ENCODE assay signal across 18 cellular contexts in genomic region chr6:169340395-169340794, GRCh38.
A peak's percentile ranks its signal among the peaks of the same experiment; 100 is the strongest.
DNase-seq lines count a peak whose midpoint lies in the region; ATAC-seq, FAIRE-seq and TF ChIP-seq lines count a peak whose summit lies in the region.
"Had no signal": no experiment of that assay in that cellular context is flagged by ENCODE, and none has a peak within 500 bp of the region (broad histone marks: within the 10 kb centered on the region; RNA-seq: fewer than 3 reads in every experiment).

No MANE protein-coding gene starts in this region.

- no peak overlapping the region for H2AFZ ChIP-seq in neuronal stem cell (ENCODE audit: low read length)

- H3K4me2 ChIP-seq in neuronal stem cell (ENCODE audit: insufficient read depth, low read length, poor library complexity, severe bottlenecking) = no peak overlapping the region

- H3K9ac ChIP-seq in neuronal stem cell (ENCODE audit: low read depth, low read length, poor library complexity) = no peak overlapping the region
- no peak overlapping the region for H3K9ac ChIP-seq in kidney (ENCODE audit: low read length in 2 of 2)

- intact Hi-C loops in Calu3 (cut with micrococcal nuclease; ENCODE audit: unreplicated experiment) (no loop called here), ascending aorta (cut with DNase I) (loop anchor here (5.0 kb wide), 2 partner anchors 88 to 112 kb away; partner anchors contain the start of gene THBS2), upper lobe of right lung (cut with DNase I) (no loop called here), heart left ventricle (cut with DNase I) (no loop called here), kidney (cut with DNase I) (no loop called here)

- BruUV-seq in Calu3 (replicated peaks; lab: Mats Ljungman, UMichigan) = no TSS peak

- ATAC-seq in upper lobe of right lung (no peak), heart left ventricle (no peak)
- ATAC-seq: gastroesophageal sphincter; stimulated activated naive B cell treated with anti-CD40 and anti-IgM and Interleukin-4, amounts not matched to agents 10 μg/mL and 1 μg/mL and 100 μg/mL, for 72 hours had no signal

- H3K4me1 Mint-ChIP-seq in Calu3 (ENCODE audit: low read depth, unreplicated experiment) = peaks cover 10% of the 10 kb centered on the region
- H3K4me1 Mint-ChIP-seq: IgD-negative memory B cell; stimulated activated naive B cell treated with anti-CD40 and anti-IgM and Interleukin-4, amounts not matched to agents 10 μg/mL and 1 μg/mL and 100 μg/mL, for 72 hours had no signal

- DNase-seq in Calu3 = peak; percentile 88
- peak; percentile 47 for DNase-seq in NCI-H460 (ENCODE audit: extremely low read depth, low read depth)
- DNase-seq in ascending aorta (ENCODE audit: low spot score in 2 of 2) = peak in 1 of 2 donors; percentile 82
- no peak for DNase-seq in neuronal stem cell (ENCODE audit: low spot score)
- no peak for DNase-seq in NCI-H1436 treated with DMSO at 0.1 percent for 48 hours (lab: John Stamatoyannopoulos, UW)
- no peak for DNase-seq in upper lobe of right lung
- no peak for DNase-seq in heart left ventricle
- DNase-seq in kidney = no peak
- DNase-seq: amygdala; NCI-H82; psoas muscle; stimulated activated naive B cell treated with anti-CD40 and anti-IgM and Interleukin-4, amounts not matched to agents 10 μg/mL and 1 μg/mL and 100 μg/mL, for 72 hours had no signal

- CTCF ChIA-PET in Calu3 (lab: Charles Lee) = no interaction called here

- no peak overlapping the region for H2AK5ac ChIP-seq in neuronal stem cell (ENCODE audit: low read depth, low read length)

- no peak overlapping the region for H3K4ac ChIP-seq in neuronal stem cell (ENCODE audit: low read length)

- H3K27ac ChIP-seq in ascending aorta (peak overlapping the region; percentile 4 to 53), neuronal stem cell (replicated peaks; ENCODE audit: low read length) (no peak overlapping the region), upper lobe of right lung (no peak overlapping the region), heart left ventricle (no peak overlapping the region), kidney (ENCODE audit: low read depth in 2 of 2, low read length in 2 of 2) (no peak overlapping the region)
- H3K27ac ChIP-seq: C4-2B, dorsolateral prefrontal cortex, gastroesophageal sphincter, psoas muscle, SK-N-MC had no signal

- no peaks in the 10 kb centered on the region for H3K36me3 Mint-ChIP-seq in Calu3 (ENCODE audit: insufficient read depth, unreplicated experiment)
- H3K36me3 Mint-ChIP-seq: IgD-negative memory B cell; stimulated activated naive B cell treated with anti-CD40 and anti-IgM and Interleukin-4, amounts not matched to agents 10 μg/mL and 1 μg/mL and 100 μg/mL, for 72 hours had no signal

- no peaks in the 10 kb centered on the region for H3K9me3 ChIP-seq in ascending aorta
- no peaks in the 10 kb centered on the region for H3K9me3 ChIP-seq in neuronal stem cell (replicated peaks in 1 of 2; ENCODE audit: control insufficient read depth in 2 of 2, insufficient read depth in 1 of 2, low read depth in 1 of 2, low read length in 2 of 2)
- H3K9me3 ChIP-seq in upper lobe of right lung = no peaks in the 10 kb centered on the region
- peaks cover 0 to 1% (median 0%) of the 10 kb centered on the region in 12 donors for H3K9me3 ChIP-seq in heart left ventricle
- no peaks in the 10 kb centered on the region for H3K9me3 ChIP-seq in kidney (ENCODE audit: control insufficient read depth in 1 of 2, low read length in 2 of 2)
- H3K9me3 ChIP-seq: psoas muscle had no signal

- no peak overlapping the region for H2BK5ac ChIP-seq in neuronal stem cell (ENCODE audit: low read length)

- no peak overlapping the region for H2BK15ac ChIP-seq in neuronal stem cell (ENCODE audit: low read length)

- H3K27me3 ChIP-seq in ascending aorta (no peaks in the 10 kb centered on the region), neuronal stem cell (ENCODE audit: control insufficient read depth in 3 of 3, insufficient read depth in 3 of 3, low read depth in 1 of 3, low read length in 3 of 3) (peaks cover 0 to 10% (median 0%) of the 10 kb centered on the region in 3 experiments), upper lobe of right lung (no peaks in the 10 kb centered on the region), heart left ventricle (peaks cover 0 to 11% (median 0%) of the 10 kb centered on the region in 9 donors)
- H3K27me3 ChIP-seq: gastroesophageal sphincter had no signal

- no peaks in the 10 kb centered on the region for H3K27me3 Mint-ChIP-seq in Calu3 (ENCODE audit: unreplicated experiment)
- H3K27me3 Mint-ChIP-seq: IgD-negative memory B cell had no signal

- H3K79me1 ChIP-seq in neuronal stem cell (ENCODE audit: low read depth, low read length) = no peaks in the 10 kb centered on the region

- H4K8ac ChIP-seq in neuronal stem cell (ENCODE audit: low read depth, low read length) = no peak overlapping the region

- no peak for TF ChIP-seq POLR2A in heart left ventricle (IDR thresholded peaks at IDR 0.05)

- no peak overlapping the region for H2BK12ac ChIP-seq in neuronal stem cell (ENCODE audit: low read length)

- no peak overlapping the region for H3K14ac ChIP-seq in neuronal stem cell (ENCODE audit: low read length)

- no CpG with 5 or more reads among the region's 20 CpGs for WGBS in neuronal stem cell (ENCODE audit: extremely low coverage in 2 of 2, insufficient read length in 2 of 2, insufficient replicate concordance in 1 of 2), 2 donors
- 84 to 92% (median 84%) methylated on average over 15 to 20 of the region's 20 CpGs for WGBS in heart left ventricle, 4 donors

- peak overlapping the region; percentile 79 for H3K27ac Mint-ChIP-seq in Calu3 (ENCODE audit: unreplicated experiment)
- H3K27ac Mint-ChIP-seq: IgD-negative memory B cell; stimulated activated naive B cell treated with anti-CD40 and anti-IgM and Interleukin-4, amounts not matched to agents 10 μg/mL and 1 μg/mL and 100 μg/mL, for 72 hours had no signal

- H3K4me1 ChIP-seq in ascending aorta (peaks cover 8 to 9% of the 10 kb centered on the region in 2 donors), neuronal stem cell (ENCODE audit: control insufficient read depth in 2 of 2, insufficient read depth in 1 of 2, low read depth in 1 of 2, low read length in 2 of 2) (peaks cover 0 to 3% of the 10 kb centered on the region in 2 donors), upper lobe of right lung (no peaks in the 10 kb centered on the region), heart left ventricle (no peaks in the 10 kb centered on the region), kidney (ENCODE audit: control insufficient read depth in 1 of 2, insufficient read depth in 1 of 2, low read depth in 1 of 2, low read length in 2 of 2) (no peaks in the 10 kb centered on the region)
- H3K4me1 ChIP-seq: gastroesophageal sphincter, psoas muscle had no signal

- peak overlapping the region; percentile 17 for H3K4me3 Mint-ChIP-seq in Calu3 (ENCODE audit: low read depth, unreplicated experiment)
- H3K4me3 Mint-ChIP-seq: IgD-negative memory B cell; stimulated activated naive B cell treated with anti-CD40 and anti-IgM and Interleukin-4, amounts not matched to agents 10 μg/mL and 1 μg/mL and 100 μg/mL, for 72 hours had no signal

- H4K91ac ChIP-seq in neuronal stem cell (ENCODE audit: low read depth, low read length, poor library complexity) = no peak overlapping the region

- H3K18ac ChIP-seq in neuronal stem cell (ENCODE audit: low read length) = peak overlapping the region; percentile 77

- H3K23ac ChIP-seq in neuronal stem cell (ENCODE audit: low read depth, low read length, poor library complexity) = peak overlapping the region; percentile 40

- no peak overlapping the region for H3K4me3 ChIP-seq in ascending aorta
- H3K4me3 ChIP-seq in neuronal stem cell (ENCODE audit: low read length in 2 of 2) = no peak overlapping the region
- no peak overlapping the region for H3K4me3 ChIP-seq in upper lobe of right lung
- no peak overlapping the region for H3K4me3 ChIP-seq in heart left ventricle
- H3K4me3 ChIP-seq in kidney (ENCODE audit: low read length in 2 of 2) = no peak overlapping the region
- H3K4me3 ChIP-seq: dorsolateral prefrontal cortex, gastroesophageal sphincter, psoas muscle, SK-N-MC had no signal

- H2BK120ac ChIP-seq in neuronal stem cell (ENCODE audit: low read depth, low read length) = no peak overlapping the region

- H3K36me3 ChIP-seq in ascending aorta (no peaks in the 10 kb centered on the region), neuronal stem cell (replicated peaks in 1 of 2; ENCODE audit: control insufficient read depth in 2 of 2, insufficient read depth in 2 of 2, low read length in 2 of 2) (no peaks in the 10 kb centered on the region), upper lobe of right lung (no peaks in the 10 kb centered on the region), heart left ventricle (no peaks in the 10 kb centered on the region), kidney (ENCODE audit: control insufficient read depth in 1 of 2, insufficient read depth in 2 of 2, low read length in 2 of 2) (no peaks in the 10 kb centered on the region)
- H3K36me3 ChIP-seq: gastroesophageal sphincter had no signal

- no peak for TF ChIP-seq CTCF in Calu3 (IDR thresholded peaks at IDR 0.05; ENCODE audit: unreplicated experiment)
- TF ChIP-seq CTCF in ascending aorta (IDR thresholded peaks at IDR 0.05) = no peak
- TF ChIP-seq CTCF in upper lobe of right lung (IDR thresholded peaks at IDR 0.05) = no peak
- TF ChIP-seq CTCF in heart left ventricle (IDR thresholded peaks at IDR 0.05) = no peak
- no peak for TF ChIP-seq CTCF in kidney (IDR thresholded peaks at IDR 0.05; ENCODE audit: borderline replicate concordance, extremely low read depth, insufficient read depth)

- FAIRE-seq in kidney (lab: Jason Lieb, UNC) = no peak
- FAIRE-seq: islet of Langerhans had no signal

- H3K9me3 Mint-ChIP-seq in Calu3 (ENCODE audit: low read depth, unreplicated experiment) = no peaks in the 10 kb centered on the region
- H3K9me3 Mint-ChIP-seq: IgD-negative memory B cell; stimulated activated naive B cell treated with anti-CD40 and anti-IgM and Interleukin-4, amounts not matched to agents 10 μg/mL and 1 μg/mL and 100 μg/mL, for 72 hours had no signal

Comparison
In these comparisons a context has a peak if more than half of its experiments do, and no peak if none do; other contexts are left out.
1. DNase-seq: peak in Calu3 (single experiment) and NCI-H460 (single experiment); none in neuronal stem cell (single experiment), NCI-H1436 treated with DMSO at 0.1 percent for 48 hours (single experiment), upper lobe of right lung (single experiment), heart left ventricle (0 of 5) and kidney (single experiment).
2. H3K27ac ChIP-seq: peak in ascending aorta (2 of 2); none in neuronal stem cell (single experiment), upper lobe of right lung (single experiment), heart left ventricle (0 of 12) and kidney (0 of 2).